ENCODE assay signal across 16 cellular contexts in genomic region chr12:57616383-57617101, GRCh38. TPM values are rescaled to one million over a fixed set of nuclear protein-coding genes. Genes with fewer than 3 reads are reported as not detected.
DNase-seq lines count a peak whose midpoint lies in the region; ATAC-seq and TF ChIP-seq lines count a peak whose summit lies in the region.
"Had no signal": no experiment of that assay in that cellular context is flagged by ENCODE, and none has a peak within 500 bp of the region (broad histone marks: within the 10 kb centered on the region; RNA-seq: fewer than 3 reads in every experiment).

No MANE protein-coding gene starts in this region.

- ATAC-seq in right cardiac atrium, result no peak
- ATAC-seq in Right ventricle myocardium inferior, result no peak
- ATAC-seq: T-helper 17 cell had no signal

- H3K27ac ChIP-seq in right cardiac atrium (ENCODE audit: low read length), result no peak overlapping the region
- H3K27ac ChIP-seq: hepatocyte, PC-9, suprapubic skin had no signal

- WGBS in right cardiac atrium, result 77% methylated on average over 3 of the region's 3 CpGs

- peak overlapping the region; percentile 6 for H3K4me3 ChIP-seq in right cardiac atrium (ENCODE audit: low read length)
- no peak overlapping the region for H3K4me3 ChIP-seq in fibroblast of mammary gland (ENCODE audit: control insufficient read depth, low read depth, low read length)
- H3K4me3 ChIP-seq: hepatocyte, PC-9, suprapubic skin had no signal

- intact Hi-C loops in right cardiac atrium (cut with DNase I), result no loop called here
- intact Hi-C loops in Right ventricle myocardium inferior (cut with DNase I), result no loop called here

- no peaks in the 10 kb centered on the region for H3K9me3 ChIP-seq in right cardiac atrium (ENCODE audit: control insufficient read depth, low read length)
- H3K9me3 ChIP-seq: suprapubic skin had no signal

- DNase-seq in right cardiac atrium, result peak in 1 of 3 donors; percentile 45
- DNase-seq in Right ventricle myocardium inferior (ENCODE audit: missing footprints), result no peak
- DNase-seq in OCI-M1 (lab: John Stamatoyannopoulos, UW), result peak; percentile 17
- DNase-seq in fibroblast of mammary gland (ENCODE audit: low read depth), result peak; percentile 88
- DNase-seq in SKM-1 treated with dmso at 0.1 percent for 144 hours (lab: John Stamatoyannopoulos, UW; ENCODE audit: unreplicated experiment), result no peak
- no peak for DNase-seq in G401 (ENCODE audit: low spot score)
- DNase-seq in activated CD4-positive, alpha-beta T cell treated with anti-CD3 and anti-CD28 coated beads, Interleukin-2, amount 50 U/mL, for 4 hours, result no peak
- no peak for DNase-seq in NCI-H1436 (lab: John Stamatoyannopoulos, UW)
- DNase-seq: activated CD4-positive, CD25-positive, alpha-beta regulatory T cell treated with anti-CD3 and anti-CD28 coated beads, Interleukin-2, amount 50 U/mL, for 72 hours; activated naive CD8-positive, alpha-beta T cell treated with anti-CD3 and anti-CD28 coated beads, Interleukin-2, amount 10 ng/mL, durations not matched to agents 7 days and 5 days; activated T-cell treated with anti-CD3 and anti-CD28 coated beads, Interleukin-2, amount 50 U/mL, for 24 hours; DMS79 treated with DMSO at 0.1 percent for 48 hours; PC-9; T-helper 17 cell had no signal

- no peak for TF ChIP-seq CTCF in fibroblast of mammary gland (conservative IDR thresholded peaks at IDR 0.05; ENCODE audit: control insufficient read depth, insufficient read depth, low read depth, low read length)

- in situ Hi-C loops in G401 (cut with HindIII; ENCODE audit: low sequenced_read_pairs), result no loop called here

- no peaks in the 10 kb centered on the region for H3K27me3 ChIP-seq in right cardiac atrium (ENCODE audit: control insufficient read depth, insufficient read depth)

- no peaks in the 10 kb centered on the region for H3K4me1 ChIP-seq in right cardiac atrium (ENCODE audit: control insufficient read depth, insufficient read depth, low read length)

RNA-seq across cellular contexts. Expression of gene ARHGEF25, which starts 5.3 kb away (rescaled TPM):
- 10 to 100 TPM; 14.0 to 22.6 (median 18.1) TPM for total RNA-seq in right cardiac atrium
- 21.3 TPM for polyA plus RNA-seq in right cardiac atrium
- total RNA-seq in Right ventricle myocardium inferior, result 13.0 TPM
- total RNA-seq in G401 (2014; rRNA removed; shearing (Covaris generic)), result 4.6 and 5.7 TPM in 2 replicates

RNA-seq across cellular contexts. Expression of gene DTX3, which starts 11.9 kb away (rescaled TPM):
- total RNA-seq in right cardiac atrium (10 to 100 TPM; 29.3 to 44.6 (median 38.1) TPM), Right ventricle myocardium inferior (23.8 TPM)
- 28.9 TPM for polyA plus RNA-seq in right cardiac atrium
- 21.9 and 23.0 TPM in 2 replicates for total RNA-seq in G401 (2014; rRNA removed; shearing (Covaris generic))

RNA-seq across cellular contexts. Expression of gene B4GALNT1, which starts 16.5 kb away (rescaled TPM):
- 1 to 10 TPM; 1.2 to 2.5 (median 2.2) TPM for total RNA-seq in right cardiac atrium
- polyA plus RNA-seq in right cardiac atrium, result 3.3 TPM
- total RNA-seq in Right ventricle myocardium inferior, result 7.3 TPM
- 12.4 and 19.8 TPM in 2 replicates for total RNA-seq in G401 (2014; rRNA removed; shearing (Covaris generic))
- total RNA-seq: T-helper 17 cell had no signal

RNA-seq across cellular contexts. Expression of gene PIP4K2C, which starts 25.6 kb away (rescaled TPM):
- total RNA-seq in right cardiac atrium (10 to 100 TPM; 14.9 to 17.1 (median 15.6) TPM), Right ventricle myocardium inferior (13.1 TPM)
- polyA plus RNA-seq in right cardiac atrium, result 8.7 TPM
- 19.4 and 25.2 TPM in 2 replicates for total RNA-seq in G401 (2014; rRNA removed; shearing (Covaris generic))

Comparison
In these comparisons a context has a peak if more than half of its experiments do, and no peak if none do; other contexts are left out.
1. DNase-seq: peak in OCI-M1 (single experiment) and fibroblast of mammary gland (single experiment); none in Right ventricle myocardium inferior (single experiment), SKM-1 treated with dmso at 0.1 percent for 144 hours (single experiment), G401 (single experiment), activated CD4-positive, alpha-beta T cell treated with anti-CD3 and anti-CD28 coated beads, Interleukin-2, amount 50 U/mL, for 4 hours (0 of 2) and NCI-H1436 (single experiment).